In the genomic region with DNA sequence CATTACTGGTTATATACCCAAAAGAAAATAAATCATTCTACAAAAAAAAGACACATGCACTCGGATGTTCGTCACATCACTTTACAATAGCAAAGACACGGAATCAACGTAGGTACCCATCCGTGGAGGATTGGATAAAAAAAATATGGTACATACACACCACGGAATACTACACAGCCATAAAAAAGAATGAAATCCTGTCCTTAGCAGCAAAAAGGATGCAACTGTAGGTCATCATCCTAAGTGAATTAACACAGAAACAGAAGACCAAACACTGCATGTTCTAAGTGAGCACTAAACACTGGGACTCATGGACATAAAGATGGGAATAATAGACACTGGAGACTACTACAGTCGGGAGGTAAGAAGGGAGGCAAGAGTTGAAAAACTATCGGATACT, we compare ENCODE assay signal across 11 cellular contexts.
"Had no signal": no experiment of that assay in that cellular context is flagged by ENCODE, and none has a peak within 500 bp of the region (broad histone marks: within the 10 kb centered on the region; RNA-seq: fewer than 3 reads in every experiment).

No MANE protein-coding gene starts in this region.

- H3K9me3 ChIP-seq: HAP-1 had no signal

- DNase-seq: GM23248, GOT3, H7, H9, HCEC 1CT, HFFc6 had no signal

- H3K36me3 ChIP-seq: HAP-1 had no signal

- H3K27ac ChIP-seq: GM23248 had no signal

- H3K9ac ChIP-seq: GM23248 had no signal

- FAIRE-seq: H1, H54 had no signal

- H3K4me1 ChIP-seq: HAP-1 had no signal

- H2AFZ ChIP-seq: GM23248 had no signal

- H3K4me3 ChIP-seq: GM23248, GM23338, HAP-1 had no signal

- ATAC-seq: GM23338, HCT116 had no signal
